ENCODE assay signal across 7 cellular contexts in the genomic region with DNA sequence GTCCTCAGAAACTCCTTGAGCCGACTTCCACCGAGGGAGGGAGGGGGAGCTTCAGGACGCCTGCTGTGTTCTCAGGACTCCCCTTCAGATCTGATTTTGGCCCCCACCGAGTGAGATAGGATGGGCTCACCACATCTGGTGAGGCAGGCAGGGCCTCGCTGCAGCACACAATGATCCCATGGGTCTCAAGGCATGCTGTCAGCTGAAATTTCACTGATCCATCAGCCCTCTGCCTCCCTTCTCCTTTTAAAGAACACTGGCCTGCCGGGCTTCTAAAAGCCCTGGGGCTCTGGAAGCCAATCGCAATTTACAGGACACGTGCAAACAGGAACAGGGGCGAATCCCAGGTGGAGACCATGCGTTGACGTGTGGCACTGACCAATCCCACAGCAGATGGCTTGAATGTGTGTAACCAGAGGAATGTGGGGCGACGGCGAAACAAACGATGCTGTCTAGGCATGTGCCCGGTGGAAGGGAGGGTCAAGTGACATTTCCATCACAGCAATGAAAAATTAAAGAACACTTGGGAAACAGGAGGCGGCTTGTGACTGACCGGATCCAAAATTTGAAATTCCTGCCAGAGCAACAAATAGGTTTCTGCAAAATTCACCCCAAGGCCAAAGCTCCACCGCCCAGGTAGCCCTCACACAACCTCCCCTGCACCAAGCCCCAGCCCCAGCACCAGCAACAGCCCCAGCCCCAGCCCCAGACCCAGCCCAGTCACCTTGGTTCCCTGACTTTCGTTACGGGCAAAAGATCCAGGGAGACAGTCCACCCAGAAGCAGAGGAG.
DNase-seq lines count a peak whose midpoint lies in the region; ATAC-seq and TF ChIP-seq lines count a peak whose summit lies in the region.

No MANE protein-coding gene starts in this region.

- no peak for TF ChIP-seq CTCF in GM12875 (IDR thresholded peaks at IDR 0.05; ENCODE audit: borderline replicate concordance, insufficient read depth, low read depth, low read length)
- TF ChIP-seq CTCF in fibroblast of mammary gland (conservative IDR thresholded peaks at IDR 0.05; ENCODE audit: control insufficient read depth, insufficient read depth, low read depth, low read length): no peak
- no peak for TF ChIP-seq CTCF in retinal pigment epithelial cell (conservative IDR thresholded peaks at IDR 0.05; ENCODE audit: low read depth, low read length)
- TF ChIP-seq CTCF in omental fat pad (IDR thresholded peaks at IDR 0.05): no peak

- H3K4me3 ChIP-seq in GM12875 (ENCODE audit: low read depth, low read length) (peak overlapping the region; percentile 31), fibroblast of mammary gland (ENCODE audit: control insufficient read depth, low read depth, low read length) (peak overlapping the region; percentile 21), retinal pigment epithelial cell (ENCODE audit: low read length) (peak overlapping the region; percentile 40)

- peak; percentile 69 for DNase-seq in RPMI7951 (ENCODE audit: low read depth)
- DNase-seq in fibroblast of mammary gland (ENCODE audit: low read depth): no peak
- no peak for DNase-seq in retinal pigment epithelial cell (ENCODE audit: low read depth)
- no peak for DNase-seq in omental fat pad (ENCODE audit: low spot score)
- DNase-seq in NCI-H187 (lab: John Stamatoyannopoulos, UW): no peak

- ATAC-seq in omental fat pad (ENCODE audit: low FRiP score): no peak
- ATAC-seq in HG03175 (IDR thresholded peaks at IDR 0.05; ENCODE audit: unreplicated experiment): no peak
